ENCODE assay signal across 19 cellular contexts in genomic region chr9:3828495-3828894, GRCh38.
DNase-seq lines count a peak whose midpoint lies in the region; ATAC-seq and TF ChIP-seq lines count a peak whose summit lies in the region.
"Had no signal": no experiment of that assay in that cellular context is flagged by ENCODE, and none has a peak within 500 bp of the region (broad histone marks: within the 10 kb centered on the region; RNA-seq: fewer than 3 reads in every experiment).

No MANE protein-coding gene starts in this region.

- peak; percentile 42 for DNase-seq in HCEC 1CT
- peak; percentile 65 for DNase-seq in astrocyte of the hippocampus (ENCODE audit: low read depth, low spot score)
- DNase-seq in foreskin fibroblast = peak; percentile 59 to 75
- no peak for DNase-seq in stimulated activated effector memory CD8-positive, alpha-beta T cell treated with anti-CD3 and anti-CD28 coated beads, Interleukin-12 subunit alpha, Interleukin-12 subunit beta, amount 100 ng/mL, for 72 hours (ENCODE audit: low spot score in 2 of 2)
- DNase-seq in RPMI8226 = no peak
- no peak for DNase-seq in stimulated activated CD4-positive, alpha-beta T cell treated with anti-CD3 and anti-CD28 coated beads, Interleukin-4, amount 100 ng/mL, for 24 hours
- DNase-seq in ovary = no peak
- DNase-seq: activated CD4-positive, alpha-beta memory T cell treated with anti-CD3 and anti-CD28 coated beads for 36 hours; activated naive CD8-positive, alpha-beta T cell treated with anti-CD3 and anti-CD28 coated beads, Interleukin-2, amount 50 U/mL, for 24 hours; activated T-cell treated with anti-CD3 and anti-CD28 coated beads, Interleukin-2, amount 50 U/mL, for 4 hours; DMS 273 treated with DMSO at 0.1 percent for 48 hours; NCI-H1092 treated with DMSO at 0.1 percent for 48 hours; NCI-H2171 treated with DMSO at 0.1 percent for 48 hours; NCI-H82; stimulated activated CD4-positive, alpha-beta T cell treated with anti-CD3 and anti-CD28 coated beads, Interleukin-4, amount 100 ng/mL, for 4 hours; WERI-Rb-1 had no signal

- no peak for TF ChIP-seq POLR2A in ovary (IDR thresholded peaks at IDR 0.05)

- H3K9me3 Mint-ChIP-seq in stimulated activated effector memory CD8-positive, alpha-beta T cell treated with anti-CD3 and anti-CD28 coated beads, Interleukin-12 subunit alpha, Interleukin-12 subunit beta, amount 100 ng/mL, for 72 hours = no peaks in the 10 kb centered on the region
- H3K9me3 Mint-ChIP-seq: activated CD4-positive, alpha-beta memory T cell treated with anti-CD3 and anti-CD28 coated beads for 36 hours; activated naive CD8-positive, alpha-beta T cell treated with anti-CD3 and anti-CD28 coated beads, Interleukin-2, amount 50 U/mL, for 24 hours; activated T-cell treated with anti-CD3 and anti-CD28 coated beads, Interleukin-2, amount 50 U/mL, for 4 hours had no signal

- no peak for TF ChIP-seq CTCF in foreskin fibroblast (IDR thresholded peaks at IDR 0.05; ENCODE audit: low read depth, low read length)
- no peak for TF ChIP-seq CTCF in ovary (IDR thresholded peaks at IDR 0.05)

- no peak overlapping the region for H3K27ac Mint-ChIP-seq in stimulated activated effector memory CD8-positive, alpha-beta T cell treated with anti-CD3 and anti-CD28 coated beads, Interleukin-12 subunit alpha, Interleukin-12 subunit beta, amount 100 ng/mL, for 72 hours
- H3K27ac Mint-ChIP-seq: activated CD4-positive, alpha-beta memory T cell treated with anti-CD3 and anti-CD28 coated beads for 36 hours; activated naive CD8-positive, alpha-beta T cell treated with anti-CD3 and anti-CD28 coated beads, Interleukin-2, amount 50 U/mL, for 24 hours had no signal

- TF ChIP-seq EP300 in ovary (IDR thresholded peaks at IDR 0.05) = no peak

- peak; percentile 37 for ATAC-seq in stimulated activated effector memory CD8-positive, alpha-beta T cell treated with anti-CD3 and anti-CD28 coated beads, Interleukin-12 subunit alpha, Interleukin-12 subunit beta, amount 100 ng/mL, for 72 hours
- no peak for ATAC-seq in HG02973 (IDR thresholded peaks at IDR 0.05; ENCODE audit: unreplicated experiment)
- ATAC-seq: activated naive CD8-positive, alpha-beta T cell treated with anti-CD3 and anti-CD28 coated beads, Interleukin-2, amount 50 U/mL, for 24 hours; activated T-cell treated with anti-CD3 and anti-CD28 coated beads, Interleukin-2, amount 50 U/mL, for 4 hours had no signal

- no peaks in the 10 kb centered on the region for H3K36me3 ChIP-seq in ovary
- H3K36me3 ChIP-seq: WERI-Rb-1 had no signal

- intact Hi-C loops in ovary (cut with DNase I) = no loop called here

- no peak overlapping the region for H3K4me3 ChIP-seq in foreskin fibroblast (ENCODE audit: low read depth in 1 of 2, low read length in 2 of 2)
- no peak overlapping the region for H3K4me3 ChIP-seq in ovary
- H3K4me3 ChIP-seq: hepatocyte, skin epidermis had no signal

- peaks cover 2% of the 10 kb centered on the region for H3K4me1 ChIP-seq in ovary (ENCODE audit: insufficient read depth)

- no peak overlapping the region for H3K27ac ChIP-seq in ovary
- H3K27ac ChIP-seq: hepatocyte, WERI-Rb-1 had no signal

- no peak overlapping the region for H3K4me3 Mint-ChIP-seq in stimulated activated effector memory CD8-positive, alpha-beta T cell treated with anti-CD3 and anti-CD28 coated beads, Interleukin-12 subunit alpha, Interleukin-12 subunit beta, amount 100 ng/mL, for 72 hours
- H3K4me3 Mint-ChIP-seq: activated CD4-positive, alpha-beta memory T cell treated with anti-CD3 and anti-CD28 coated beads for 36 hours; activated naive CD8-positive, alpha-beta T cell treated with anti-CD3 and anti-CD28 coated beads, Interleukin-2, amount 50 U/mL, for 24 hours; activated T-cell treated with anti-CD3 and anti-CD28 coated beads, Interleukin-2, amount 50 U/mL, for 4 hours had no signal

- WGBS in ovary, 3 donors = 88 to 100% (median 88%) methylated on average over 1 of the region's 1 CpG

- no peaks in the 10 kb centered on the region for H3K36me3 Mint-ChIP-seq in stimulated activated effector memory CD8-positive, alpha-beta T cell treated with anti-CD3 and anti-CD28 coated beads, Interleukin-12 subunit alpha, Interleukin-12 subunit beta, amount 100 ng/mL, for 72 hours
- H3K36me3 Mint-ChIP-seq: activated CD4-positive, alpha-beta memory T cell treated with anti-CD3 and anti-CD28 coated beads for 36 hours had no signal

- H3K4me1 Mint-ChIP-seq in stimulated activated effector memory CD8-positive, alpha-beta T cell treated with anti-CD3 and anti-CD28 coated beads, Interleukin-12 subunit alpha, Interleukin-12 subunit beta, amount 100 ng/mL, for 72 hours = no peaks in the 10 kb centered on the region
- H3K4me1 Mint-ChIP-seq: activated naive CD8-positive, alpha-beta T cell treated with anti-CD3 and anti-CD28 coated beads, Interleukin-2, amount 50 U/mL, for 24 hours had no signal

- no peaks in the 10 kb centered on the region for H3K9me3 ChIP-seq in ovary

- H3K27me3 ChIP-seq in ovary = no peaks in the 10 kb centered on the region
- H3K27me3 ChIP-seq: hepatocyte had no signal

Comparison
In these comparisons a context has a peak if more than half of its experiments do, and no peak if none do; other contexts are left out.
1. DNase-seq: peak in HCEC 1CT (single experiment), astrocyte of the hippocampus (single experiment) and foreskin fibroblast (2 of 2); none in stimulated activated effector memory CD8-positive, alpha-beta T cell treated with anti-CD3 and anti-CD28 coated beads, Interleukin-12 subunit alpha, Interleukin-12 subunit beta, amount 100 ng/mL, for 72 hours (0 of 2), RPMI8226 (single experiment), stimulated activated CD4-positive, alpha-beta T cell treated with anti-CD3 and anti-CD28 coated beads, Interleukin-4, amount 100 ng/mL, for 24 hours (single experiment) and ovary (0 of 5).